Comparison of ENCODE assay signal across 1 cellular context in genomic region chr12:53062977-53063707, GRCh38.
TF ChIP-seq lines count a peak whose summit lies in the region.

No MANE protein-coding gene starts in this region.

TF ChIP-seq in GM23338, 12 proteins besides CTCF, POLR2A, EP300 and RAD21:
- TF ChIP-seq NANOG (IDR thresholded peaks at IDR 0.05; ENCODE audit: borderline replicate concordance) = no peak
- no peak for TF ChIP-seq ZNF462 (CRISPR knock-in tag; IDR thresholded peaks at IDR 0.05)
- no peak for TF ChIP-seq EZH2 (IDR thresholded peaks at IDR 0.05; ENCODE audit: low read depth, unreplicated experiment)
- TF ChIP-seq ZNF114 (CRISPR knock-in tag; IDR thresholded peaks at IDR 0.05) = no peak
- TF ChIP-seq CREB1 (CRISPR knock-in tag; IDR thresholded peaks at IDR 0.05; ENCODE audit: low read depth) = no peak
- no peak for TF ChIP-seq ZNF331 (CRISPR knock-in tag; IDR thresholded peaks at IDR 0.05; ENCODE audit: low read depth)
- no peak for TF ChIP-seq STAT1 (IDR thresholded peaks at IDR 0.05; ENCODE audit: unreplicated experiment)
- no peak for TF ChIP-seq REST (IDR thresholded peaks at IDR 0.05; ENCODE audit: unreplicated experiment)
- TF ChIP-seq POLR2AphosphoS5 (IDR thresholded peaks at IDR 0.05; ENCODE audit: low read depth) = no peak
